17 cellular contexts compared by ENCODE assay signal in the genomic region with DNA sequence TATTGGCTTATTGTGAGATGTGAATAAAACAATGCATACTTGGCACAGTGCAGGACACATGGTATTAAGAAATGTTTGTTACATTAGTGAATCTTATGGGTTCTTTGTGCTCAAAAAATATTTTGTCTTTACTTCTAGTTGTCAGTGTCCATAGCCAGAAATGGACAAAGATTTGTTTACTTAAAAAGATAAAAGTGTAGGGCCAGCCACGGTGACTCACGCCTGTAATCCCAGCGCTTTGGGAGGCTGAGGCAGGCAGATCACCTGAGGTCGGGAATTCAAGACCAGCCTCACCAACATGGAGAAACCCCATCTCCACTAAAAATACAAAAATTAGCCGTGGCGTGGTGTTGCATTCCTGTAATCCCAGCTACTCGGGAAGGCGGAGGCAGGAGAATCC.
DNase-seq lines count a peak whose midpoint lies in the region; ATAC-seq, FAIRE-seq and TF ChIP-seq lines count a peak whose summit lies in the region.
"Had no signal": no experiment of that assay in that cellular context is flagged by ENCODE, and none has a peak within 500 bp of the region (broad histone marks: within the 10 kb centered on the region; RNA-seq: fewer than 3 reads in every experiment).

No MANE protein-coding gene starts in this region.

- H3K4me3 ChIP-seq in MG63: no peak overlapping the region
- no peak overlapping the region for H3K4me3 ChIP-seq in astrocyte (ENCODE audit: insufficient read depth, low read depth, low read length)
- no peak overlapping the region for H3K4me3 ChIP-seq in neural cell (ENCODE audit: low read length)
- no peak overlapping the region for H3K4me3 ChIP-seq in A673 (ENCODE audit: low read depth, low read length, poor library complexity, severe bottlenecking)
- H3K4me3 ChIP-seq: BLaER1, K562 had no signal

- ATAC-seq in T-cell (replicated peaks in 1 of 4): no peak
- ATAC-seq: K562 had no signal

- H3K27ac ChIP-seq in astrocyte (ENCODE audit: low read depth, low read length): peak overlapping the region; percentile 34
- peak overlapping the region; percentile 51 for H3K27ac ChIP-seq in neural cell (ENCODE audit: low read length)
- H3K27ac ChIP-seq in A673 (ENCODE audit: low read depth, low read length, poor library complexity, severe bottlenecking): no peak overlapping the region
- H3K27ac ChIP-seq: BLaER1 had no signal

- H3K79me2 ChIP-seq in astrocyte (ENCODE audit: insufficient read depth, low read length) (no peaks in the 10 kb centered on the region), neural cell (replicated peaks; ENCODE audit: insufficient read depth, low read length) (no peaks in the 10 kb centered on the region)

- no peak for FAIRE-seq in astrocyte (lab: Jason Lieb, UNC)
- no peak for FAIRE-seq in GM12891 (lab: Jason Lieb, UNC)
- FAIRE-seq: A204.1, K562 had no signal

- H3K36me3 Mint-ChIP-seq in HFFc6 (ENCODE audit: low read depth) (no peaks in the 10 kb centered on the region), astrocyte (ENCODE audit: low read depth, unreplicated experiment) (no peaks in the 10 kb centered on the region), T-cell (no peaks in the 10 kb centered on the region)
- H3K36me3 Mint-ChIP-seq: CD14-positive monocyte; CD4-positive, alpha-beta memory T cell had no signal

- TF ChIP-seq RAD21 in neural cell (conservative IDR thresholded peaks at IDR 0.05): no peak

- H3K4me1 ChIP-seq in astrocyte (ENCODE audit: insufficient read depth, low read length) (no peaks in the 10 kb centered on the region), A673 (ENCODE audit: insufficient read depth, low read length, poor library complexity, severe bottlenecking) (no peaks in the 10 kb centered on the region)

- H3K9ac ChIP-seq in astrocyte (ENCODE audit: low read length) (no peak overlapping the region), neural cell (ENCODE audit: low read length) (no peak overlapping the region)
- H3K9ac ChIP-seq: BLaER1 had no signal

- H3K9me3 Mint-ChIP-seq in HFFc6: no peaks in the 10 kb centered on the region; the same call in 1 of the 2 replicates
- peaks cover 6% of the 10 kb centered on the region for H3K9me3 Mint-ChIP-seq in astrocyte (ENCODE audit: unreplicated experiment)
- H3K9me3 Mint-ChIP-seq in T-cell: peaks cover 4 to 8% (median 7%) of the 10 kb centered on the region in 3 donors

- no TSS peak for BruUV-seq in A673 (replicated peaks; lab: Mats Ljungman, UMichigan)

- H3K4me2 ChIP-seq in astrocyte (ENCODE audit: low read length) (peak overlapping the region; percentile 53), neural cell (ENCODE audit: low read length) (no peak overlapping the region)
- H3K4me2 ChIP-seq: BLaER1 had no signal

- CTCF ChIA-PET in A673 (lab: Charles Lee): no interaction called here
- CTCF ChIA-PET in T-cell (lab: Charles Lee): no interaction called here

- no peak for DNase-seq in HFFc6
- peak; percentile 2 for DNase-seq in MG63
- no peak for DNase-seq in astrocyte (ENCODE audit: low read depth)
- no peak for DNase-seq in NCI-H526 (lab: John Stamatoyannopoulos, UW)
- DNase-seq in A673 (ENCODE audit: low spot score): no peak
- no peak for DNase-seq in T-cell
- DNase-seq in GM12891 (ENCODE audit: insufficient read length, low spot score): no peak
- DNase-seq: CD4-positive, alpha-beta memory T cell; DMS153; DMS79; GDM1; IMR-90 had no signal

- H3K36me3 ChIP-seq in MG63 (no peaks in the 10 kb centered on the region), astrocyte (ENCODE audit: insufficient read depth, low read length) (no peaks in the 10 kb centered on the region), neural cell (ENCODE audit: insufficient read depth, low read length) (no peaks in the 10 kb centered on the region), A673 (ENCODE audit: insufficient read depth, low read length, poor library complexity, severe bottlenecking) (no peaks in the 10 kb centered on the region)
- H3K36me3 ChIP-seq: BLaER1 had no signal

- no peaks in the 10 kb centered on the region for H3K9me2 ChIP-seq in neural cell (ENCODE audit: insufficient read depth, low read length)

- H3K27me3 Mint-ChIP-seq in HFFc6 (ENCODE audit: insufficient read depth) (no peaks in the 10 kb centered on the region), astrocyte (ENCODE audit: low read depth, unreplicated experiment) (no peaks in the 10 kb centered on the region), T-cell (no peaks in the 10 kb centered on the region)
- H3K27me3 Mint-ChIP-seq: CD4-positive, alpha-beta memory T cell had no signal

- POLR2A ChIA-PET in A673 (lab: Charles Lee; ENCODE audit: low non-redundant PET): interaction anchor here (0.7 kb wide), 1 partner anchor 1945 kb away, joined by 4 read pairs; no protein-coding TSS in a partner anchor
- POLR2A ChIA-PET in T-cell (lab: Charles Lee): no interaction called here

- H3K4me3 Mint-ChIP-seq in HFFc6 (peak overlapping the region; percentile 15; the same call in 1 of the 2 replicates), astrocyte (ENCODE audit: unreplicated experiment) (no peak overlapping the region), T-cell (no peak overlapping the region)
- H3K4me3 Mint-ChIP-seq: CD14-positive monocyte; CD4-positive, alpha-beta memory T cell had no signal

- peaks cover 5% of the 10 kb centered on the region for H3F3A ChIP-seq in neural cell (ENCODE audit: insufficient read depth, low read length, poor library complexity, severe bottlenecking)

- no peaks in the 10 kb centered on the region; the same call in 1 of the 2 replicates for H3K4me1 Mint-ChIP-seq in HFFc6 (ENCODE audit: low read depth)
- no peaks in the 10 kb centered on the region for H3K4me1 Mint-ChIP-seq in astrocyte (ENCODE audit: low read depth, unreplicated experiment)
- H3K4me1 Mint-ChIP-seq in T-cell: no peaks in the 10 kb centered on the region
- H3K4me1 Mint-ChIP-seq: CD4-positive, alpha-beta memory T cell had no signal

- H3K27ac Mint-ChIP-seq in HFFc6 (no peak overlapping the region), astrocyte (ENCODE audit: unreplicated experiment) (no peak overlapping the region), T-cell (no peak overlapping the region)
- H3K27ac Mint-ChIP-seq: CD14-positive monocyte; CD4-positive, alpha-beta memory T cell had no signal

- TF ChIP-seq POLR2A in GM12891 (IDR thresholded peaks at IDR 0.05; ENCODE audit: low read depth, low read length): no peak

- no peaks in the 10 kb centered on the region for H4K20me1 ChIP-seq in astrocyte (ENCODE audit: insufficient read depth, low read length)
- H4K20me1 ChIP-seq in neural cell (ENCODE audit: insufficient read depth): no peaks in the 10 kb centered on the region
- H4K20me1 ChIP-seq: BLaER1 had no signal

- TF ChIP-seq CTCF in HFFc6 (IDR thresholded peaks at IDR 0.05) (no peak), astrocyte (IDR thresholded peaks at IDR 0.05; ENCODE audit: insufficient read depth, low read depth, low read length) (no peak), neural cell (IDR thresholded peaks at IDR 0.05; ENCODE audit: poor library complexity, severe bottlenecking) (no peak), A673 (conservative IDR thresholded peaks at IDR 0.05; ENCODE audit: low read depth, low read length) (no peak)

- TF ChIP-seq EP300 in neural cell (conservative IDR thresholded peaks at IDR 0.05; ENCODE audit: poor library complexity, severe bottlenecking): no peak

- H3K27me3 ChIP-seq in MG63 (no peaks in the 10 kb centered on the region), astrocyte (ENCODE audit: insufficient read depth, low read length) (no peaks in the 10 kb centered on the region), neural cell (ENCODE audit: insufficient read depth, low read depth, low read length) (no peaks in the 10 kb centered on the region), A673 (replicated peaks; ENCODE audit: insufficient read depth, low read depth, low read length, poor library complexity) (no peaks in the 10 kb centered on the region)
- H3K27me3 ChIP-seq: BLaER1 had no signal

- intact Hi-C loops in A673 (cut with micrococcal nuclease; ENCODE audit: unreplicated experiment): no loop called here

- H3K9me3 ChIP-seq in MG63 (no peaks in the 10 kb centered on the region), astrocyte (ENCODE audit: insufficient read depth, low read depth, low read length) (no peaks in the 10 kb centered on the region), neural cell (ENCODE audit: low read length) (no peaks in the 10 kb centered on the region), A673 (ENCODE audit: low read depth, low read length, poor library complexity, severe bottlenecking) (no peaks in the 10 kb centered on the region)
- H3K9me3 ChIP-seq: BLaER1 had no signal

- H2AFZ ChIP-seq in astrocyte (ENCODE audit: low read depth, low read length) (no peak overlapping the region), neural cell (ENCODE audit: low read depth, low read length) (no peak overlapping the region)

TF ChIP-seq in neural cell, 6 proteins besides CTCF, POLR2A, EP300 and RAD21:
- TF ChIP-seq TAF1 (IDR thresholded peaks at IDR 0.05; ENCODE audit: low read depth) (no peak), POLR2AphosphoS5 (IDR thresholded peaks at IDR 0.05) (no peak), MXI1 (conservative IDR thresholded peaks at IDR 0.05; ENCODE audit: poor library complexity, severe bottlenecking) (no peak)

TF ChIP-seq in GM12891, 5 proteins besides CTCF, POLR2A, EP300 and RAD21:
- TF ChIP-seq SPI1 (IDR thresholded peaks at IDR 0.05; ENCODE audit: low read depth, low read length) (no peak), TAF1 (IDR thresholded peaks at IDR 0.05; ENCODE audit: low read depth, low read length) (no peak), PAX5 (IDR thresholded peaks at IDR 0.05; ENCODE audit: insufficient read depth, low read length, severe bottlenecking) (no peak), POU2F2 (IDR thresholded peaks at IDR 0.05; ENCODE audit: low read depth, low read length) (no peak), POLR2AphosphoS5 (IDR thresholded peaks at IDR 0.05; ENCODE audit: low read depth, low read length) (no peak)
